1 cellular context compared by ENCODE assay signal in genomic region chr2:238203973-238204683, GRCh38.
TF ChIP-seq lines count a peak whose summit lies in the region.

No MANE protein-coding gene starts in this region.

TF ChIP-seq in K562, 482 proteins besides CTCF, POLR2A, EP300 and RAD21 (continued from another document):
- TF ChIP-seq, protein P1, sequence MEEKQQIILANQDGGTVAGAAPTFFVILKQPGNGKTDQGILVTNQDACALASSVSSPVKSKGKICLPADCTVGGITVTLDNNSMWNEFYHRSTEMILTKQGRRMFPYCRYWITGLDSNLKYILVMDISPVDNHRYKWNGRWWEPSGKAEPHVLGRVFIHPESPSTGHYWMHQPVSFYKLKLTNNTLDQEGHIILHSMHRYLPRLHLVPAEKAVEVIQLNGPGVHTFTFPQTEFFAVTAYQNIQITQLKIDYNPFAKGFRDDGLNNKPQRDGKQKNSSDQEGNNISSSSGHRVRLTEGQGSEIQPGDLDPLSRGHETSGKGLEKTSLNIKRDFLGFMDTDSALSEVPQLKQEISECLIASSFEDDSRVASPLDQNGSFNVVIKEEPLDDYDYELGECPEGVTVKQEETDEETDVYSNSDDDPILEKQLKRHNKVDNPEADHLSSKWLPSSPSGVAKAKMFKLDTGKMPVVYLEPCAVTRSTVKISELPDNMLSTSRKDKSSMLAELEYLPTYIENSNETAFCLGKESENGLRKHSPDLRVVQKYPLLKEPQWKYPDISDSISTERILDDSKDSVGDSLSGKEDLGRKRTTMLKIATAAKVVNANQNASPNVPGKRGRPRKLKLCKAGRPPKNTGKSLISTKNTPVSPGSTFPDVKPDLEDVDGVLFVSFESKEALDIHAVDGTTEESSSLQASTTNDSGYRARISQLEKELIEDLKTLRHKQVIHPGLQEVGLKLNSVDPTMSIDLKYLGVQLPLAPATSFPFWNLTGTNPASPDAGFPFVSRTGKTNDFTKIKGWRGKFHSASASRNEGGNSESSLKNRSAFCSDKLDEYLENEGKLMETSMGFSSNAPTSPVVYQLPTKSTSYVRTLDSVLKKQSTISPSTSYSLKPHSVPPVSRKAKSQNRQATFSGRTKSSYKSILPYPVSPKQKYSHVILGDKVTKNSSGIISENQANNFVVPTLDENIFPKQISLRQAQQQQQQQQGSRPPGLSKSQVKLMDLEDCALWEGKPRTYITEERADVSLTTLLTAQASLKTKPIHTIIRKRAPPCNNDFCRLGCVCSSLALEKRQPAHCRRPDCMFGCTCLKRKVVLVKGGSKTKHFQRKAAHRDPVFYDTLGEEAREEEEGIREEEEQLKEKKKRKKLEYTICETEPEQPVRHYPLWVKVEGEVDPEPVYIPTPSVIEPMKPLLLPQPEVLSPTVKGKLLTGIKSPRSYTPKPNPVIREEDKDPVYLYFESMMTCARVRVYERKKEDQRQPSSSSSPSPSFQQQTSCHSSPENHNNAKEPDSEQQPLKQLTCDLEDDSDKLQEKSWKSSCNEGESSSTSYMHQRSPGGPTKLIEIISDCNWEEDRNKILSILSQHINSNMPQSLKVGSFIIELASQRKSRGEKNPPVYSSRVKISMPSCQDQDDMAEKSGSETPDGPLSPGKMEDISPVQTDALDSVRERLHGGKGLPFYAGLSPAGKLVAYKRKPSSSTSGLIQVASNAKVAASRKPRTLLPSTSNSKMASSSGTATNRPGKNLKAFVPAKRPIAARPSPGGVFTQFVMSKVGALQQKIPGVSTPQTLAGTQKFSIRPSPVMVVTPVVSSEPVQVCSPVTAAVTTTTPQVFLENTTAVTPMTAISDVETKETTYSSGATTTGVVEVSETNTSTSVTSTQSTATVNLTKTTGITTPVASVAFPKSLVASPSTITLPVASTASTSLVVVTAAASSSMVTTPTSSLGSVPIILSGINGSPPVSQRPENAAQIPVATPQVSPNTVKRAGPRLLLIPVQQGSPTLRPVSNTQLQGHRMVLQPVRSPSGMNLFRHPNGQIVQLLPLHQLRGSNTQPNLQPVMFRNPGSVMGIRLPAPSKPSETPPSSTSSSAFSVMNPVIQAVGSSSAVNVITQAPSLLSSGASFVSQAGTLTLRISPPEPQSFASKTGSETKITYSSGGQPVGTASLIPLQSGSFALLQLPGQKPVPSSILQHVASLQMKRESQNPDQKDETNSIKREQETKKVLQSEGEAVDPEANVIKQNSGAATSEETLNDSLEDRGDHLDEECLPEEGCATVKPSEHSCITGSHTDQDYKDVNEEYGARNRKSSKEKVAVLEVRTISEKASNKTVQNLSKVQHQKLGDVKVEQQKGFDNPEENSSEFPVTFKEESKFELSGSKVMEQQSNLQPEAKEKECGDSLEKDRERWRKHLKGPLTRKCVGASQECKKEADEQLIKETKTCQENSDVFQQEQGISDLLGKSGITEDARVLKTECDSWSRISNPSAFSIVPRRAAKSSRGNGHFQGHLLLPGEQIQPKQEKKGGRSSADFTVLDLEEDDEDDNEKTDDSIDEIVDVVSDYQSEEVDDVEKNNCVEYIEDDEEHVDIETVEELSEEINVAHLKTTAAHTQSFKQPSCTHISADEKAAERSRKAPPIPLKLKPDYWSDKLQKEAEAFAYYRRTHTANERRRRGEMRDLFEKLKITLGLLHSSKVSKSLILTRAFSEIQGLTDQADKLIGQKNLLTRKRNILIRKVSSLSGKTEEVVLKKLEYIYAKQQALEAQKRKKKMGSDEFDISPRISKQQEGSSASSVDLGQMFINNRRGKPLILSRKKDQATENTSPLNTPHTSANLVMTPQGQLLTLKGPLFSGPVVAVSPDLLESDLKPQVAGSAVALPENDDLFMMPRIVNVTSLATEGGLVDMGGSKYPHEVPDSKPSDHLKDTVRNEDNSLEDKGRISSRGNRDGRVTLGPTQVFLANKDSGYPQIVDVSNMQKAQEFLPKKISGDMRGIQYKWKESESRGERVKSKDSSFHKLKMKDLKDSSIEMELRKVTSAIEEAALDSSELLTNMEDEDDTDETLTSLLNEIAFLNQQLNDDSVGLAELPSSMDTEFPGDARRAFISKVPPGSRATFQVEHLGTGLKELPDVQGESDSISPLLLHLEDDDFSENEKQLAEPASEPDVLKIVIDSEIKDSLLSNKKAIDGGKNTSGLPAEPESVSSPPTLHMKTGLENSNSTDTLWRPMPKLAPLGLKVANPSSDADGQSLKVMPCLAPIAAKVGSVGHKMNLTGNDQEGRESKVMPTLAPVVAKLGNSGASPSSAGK (IDR thresholded peaks at IDR 0.05), result 0 out of 2 replicates have a peak, but pooled peaks have one; percentile 49
- TF ChIP-seq ZNF24 (IDR thresholded peaks at IDR 0.05) (no peak), C11orf30 (IDR thresholded peaks at IDR 0.05; ENCODE audit: low read depth) (no peak)
TF ChIP-seq in K562: peak in this region for 44.
